ENCODE assay signal across 8 cellular contexts in genomic region chr1:16122916-16123315, GRCh38.
DNase-seq lines count a peak whose midpoint lies in the region; ATAC-seq and TF ChIP-seq lines count a peak whose summit lies in the region.

No MANE protein-coding gene starts in this region.

- no peak overlapping the region for H3K27ac ChIP-seq in brain microvascular endothelial cell

- no peak overlapping the region for H3K4me3 ChIP-seq in brain microvascular endothelial cell (ENCODE audit: low read depth, low read length)
- H3K4me3 ChIP-seq in skeletal muscle cell (ENCODE audit: low read depth, low read length): no peak overlapping the region

- DNase-seq in GM04503 (ENCODE audit: low read depth) (peak; percentile 85), NOMO-1 treated with DMSO at 0.1 percent for 48 hours (lab: John Stamatoyannopoulos, UW; ENCODE audit: unreplicated experiment) (peak; percentile 79), brain microvascular endothelial cell (peak; percentile 90), skeletal muscle cell (ENCODE audit: low read depth) (peak; percentile 97), Kasumi-1 (lab: John Stamatoyannopoulos, UW) (no peak), SHP77 (lab: John Stamatoyannopoulos, UW) (no peak)

- ATAC-seq in GM18861 (IDR thresholded peaks at IDR 0.05; ENCODE audit: unreplicated experiment) (no peak), GM19324 (IDR thresholded peaks at IDR 0.05; ENCODE audit: low FRiP score, unreplicated experiment) (no peak)

- TF ChIP-seq CTCF in brain microvascular endothelial cell (IDR thresholded peaks at IDR 0.05; ENCODE audit: low read depth, low read length, missing control alignments): no peak

- in situ Hi-C loops in brain microvascular endothelial cell (cut with HindIII; ENCODE audit: low pct_ligation_motif_present, low sequenced_read_pairs): no loop called here

- peaks cover 51% of the 10 kb centered on the region for H3K36me3 ChIP-seq in brain microvascular endothelial cell (replicated peaks)

- no peaks in the 10 kb centered on the region for H3K27me3 ChIP-seq in brain microvascular endothelial cell (replicated peaks)

Comparison
In these comparisons a context has a peak if more than half of its experiments do, and no peak if none do; other contexts are left out.
1. DNase-seq: peak in GM04503 (single experiment), NOMO-1 treated with DMSO at 0.1 percent for 48 hours (single experiment), brain microvascular endothelial cell (single experiment) and skeletal muscle cell (single experiment); none in Kasumi-1 (0 of 2) and SHP77 (0 of 2).